12 cellular contexts compared by ENCODE assay signal in the genomic region with DNA sequence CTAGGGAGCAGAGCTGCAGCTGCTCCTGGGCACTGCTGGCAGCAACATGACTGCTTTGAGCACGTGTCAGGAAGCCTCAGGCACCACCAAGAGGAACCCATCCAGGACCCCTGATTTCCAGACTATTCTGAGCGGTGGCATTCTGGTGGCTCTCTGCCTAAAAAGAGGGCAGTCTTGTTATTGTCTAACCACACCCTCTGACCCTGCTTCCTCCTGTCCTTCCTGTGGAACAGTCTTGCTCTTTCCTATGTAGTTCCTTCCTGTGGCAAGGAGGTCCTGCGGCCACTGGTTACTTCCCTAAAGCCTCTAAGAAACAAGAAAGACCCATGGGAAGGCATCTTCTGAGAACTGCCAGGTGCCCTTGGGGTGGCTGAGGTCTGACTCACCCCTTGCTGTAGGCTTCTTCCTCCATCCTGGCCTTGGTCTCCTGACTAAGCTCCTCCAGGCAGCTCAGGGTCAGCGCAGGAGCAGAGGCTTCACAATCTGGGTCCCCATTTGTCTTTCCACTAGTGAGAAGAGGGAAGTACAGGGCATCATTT. TPM values are rescaled to one million over a fixed set of nuclear protein-coding genes. Genes with fewer than 3 reads are reported as not detected.
DNase-seq lines count a peak whose midpoint lies in the region; ATAC-seq and TF ChIP-seq lines count a peak whose summit lies in the region.
"Had no signal": no experiment of that assay in that cellular context is flagged by ENCODE, and none has a peak within 500 bp of the region (broad histone marks: within the 10 kb centered on the region; RNA-seq: fewer than 3 reads in every experiment).

No MANE protein-coding gene starts in this region.

- no peak overlapping the region for H3K4me3 ChIP-seq in sigmoid colon

- TF ChIP-seq POLR2A in sigmoid colon (IDR thresholded peaks at IDR 0.05), result no peak

- peak overlapping the region; percentile 53 to 78 (median 65) for H3K27ac ChIP-seq in sigmoid colon

- intact Hi-C loops in Right ventricle myocardium superior (cut with DNase I), result no loop called here
- intact Hi-C loops in sigmoid colon (cut with DNase I), result no loop called here

- H3K27me3 ChIP-seq in sigmoid colon, result no peaks in the 10 kb centered on the region

- TF ChIP-seq CTCF in sigmoid colon (IDR thresholded peaks at IDR 0.05), result no peak

- ATAC-seq in Right ventricle myocardium superior (ENCODE audit: poor library complexity) (peak; percentile 81), GM19463 (IDR thresholded peaks at IDR 0.05; ENCODE audit: unreplicated experiment) (no peak)
- ATAC-seq: SK-N-SH treated with all-trans-retinoic acid at 6 μM for 48 hours had no signal

- TF ChIP-seq EP300 in sigmoid colon (IDR thresholded peaks at IDR 0.05), result no peak

- H3K36me3 ChIP-seq in sigmoid colon, result peaks cover 22 to 77% (median 45%) of the 10 kb centered on the region in 4 donors

- WGBS in sigmoid colon, 2 donors, result 54 to 78% methylated on average over 4 of the region's 4 CpGs

- no peaks in the 10 kb centered on the region for H3K9me3 ChIP-seq in sigmoid colon

- DNase-seq in GF-D8 (lab: John Stamatoyannopoulos, UW) (peak; percentile 78), SKM-1 treated with dmso at 0.1 percent for 144 hours (lab: John Stamatoyannopoulos, UW; ENCODE audit: unreplicated experiment) (peak; percentile 99), Right ventricle myocardium superior (peak; percentile 67), sigmoid colon (peak; percentile 75), NCI-H82 treated with DMSO at 0.1 percent for 48 hours (lab: John Stamatoyannopoulos, UW; ENCODE audit: unreplicated experiment) (no peak)
- DNase-seq in activated CD4-positive, alpha-beta T cell treated with anti-CD3 and anti-CD28 coated beads for 1 hour, result no peak
- DNase-seq in effector CD4-positive, alpha-beta T cell, result no peak
- DNase-seq: activated T-cell treated with anti-CD3 and anti-CD28 coated beads, Interleukin-2, amount 50 U/mL, for 48 hours; NCI-H1436 treated with DMSO at 0.1 percent for 48 hours; stimulated activated CD4-positive, alpha-beta T cell treated with anti-CD3 and anti-CD28 coated beads, Interleukin-1b, Interleukin-23, amount 100 ng/mL, for 48 hours had no signal

- H3K4me1 ChIP-seq in sigmoid colon, result peaks cover 0 to 65% (median 60%) of the 10 kb centered on the region in 4 donors

RNA-seq across cellular contexts. Expression of a gene that starts 13.1 kb away (rescaled TPM):
- total RNA-seq in Right ventricle myocardium superior (77.2 TPM), sigmoid colon (100 to 1,000 TPM in 3 of 4 donors, 10 to 100 TPM in 1; 41.5 to 158 (median 133) TPM)
- 10 to 100 TPM; 21.3 to 29.4 (median 22.7) TPM for polyA plus RNA-seq in sigmoid colon

RNA-seq across cellular contexts. Expression of a gene that starts 40.6 kb away (rescaled TPM):
- total RNA-seq in Right ventricle myocardium superior, result 41.4 TPM
- total RNA-seq in sigmoid colon, result 10 to 100 TPM; 19.7 to 30.3 (median 26.5) TPM
- polyA plus RNA-seq in sigmoid colon, result 10 to 100 TPM; 13.1 to 22.8 (median 21.3) TPM

Comparison
In these comparisons a context has a peak if more than half of its experiments do, and no peak if none do; other contexts are left out.
1. DNase-seq: peak in GF-D8 (single experiment), SKM-1 treated with dmso at 0.1 percent for 144 hours (single experiment), Right ventricle myocardium superior (single experiment) and sigmoid colon (single experiment); none in activated CD4-positive, alpha-beta T cell treated with anti-CD3 and anti-CD28 coated beads for 1 hour (single experiment), effector CD4-positive, alpha-beta T cell (single experiment) and NCI-H82 treated with DMSO at 0.1 percent for 48 hours (single experiment).